In the genomic region with DNA sequence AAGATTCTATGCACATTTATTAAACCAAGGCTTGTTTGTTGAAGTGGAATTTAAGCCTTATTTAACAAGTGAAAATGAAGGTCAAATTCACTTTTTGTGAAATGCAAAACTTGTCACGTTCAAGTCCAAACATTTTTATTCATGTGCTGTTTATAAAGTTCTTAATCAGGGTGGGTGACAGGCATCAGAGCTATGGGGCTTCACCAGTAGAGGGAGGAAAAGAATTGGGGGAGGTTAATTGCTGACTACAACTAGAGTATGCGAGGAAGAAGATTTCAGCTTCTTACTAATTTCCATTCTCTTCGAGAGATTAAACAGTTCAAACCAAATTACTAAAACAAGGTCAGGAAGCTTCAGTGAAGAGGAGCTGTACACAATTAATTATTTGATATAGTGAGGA, we compare ENCODE assay signal across 10 cellular contexts. TPM values are rescaled to one million over a fixed set of nuclear protein-coding genes. Genes with fewer than 3 reads are reported as not detected.
DNase-seq lines count a peak whose midpoint lies in the region; ATAC-seq and TF ChIP-seq lines count a peak whose summit lies in the region.
"Had no signal": no experiment of that assay in that cellular context is flagged by ENCODE, and none has a peak within 500 bp of the region (broad histone marks: within the 10 kb centered on the region; RNA-seq: fewer than 3 reads in every experiment).

No MANE protein-coding gene starts in this region.

- peaks cover 5% of the 10 kb centered on the region for H3K4me1 Mint-ChIP-seq in progenitor cell of endocrine pancreas (ENCODE audit: low read depth)

- TF ChIP-seq POLR2A in esophagus muscularis mucosa (IDR thresholded peaks at IDR 0.05; ENCODE audit: low read depth), result no peak

- no peaks in the 10 kb centered on the region for H3K9me3 ChIP-seq in Panc1 (ENCODE audit: control insufficient read depth, insufficient read depth, low read depth, low read length)
- H3K9me3 ChIP-seq in esophagus muscularis mucosa, result no peaks in the 10 kb centered on the region

- TF ChIP-seq CTCF in Panc1 (IDR thresholded peaks at IDR 0.05), result no peak
- peak; percentile 26 to 48 (median 38) for TF ChIP-seq CTCF in esophagus muscularis mucosa (IDR thresholded peaks at IDR 0.05)
- TF ChIP-seq CTCF in progenitor cell of endocrine pancreas (IDR thresholded peaks at IDR 0.05; ENCODE audit: unreplicated experiment), result peak; percentile 12

- DNase-seq in GM03348 (ENCODE audit: low spot score) (peak; percentile 46), Panc1 (ENCODE audit: low read depth, low spot score) (no peak), esophagus muscularis mucosa (ENCODE audit: extremely low spot score) (no peak), progenitor cell of endocrine pancreas (ENCODE audit: low spot score, unreplicated experiment) (no peak), NCI-H146 (lab: John Stamatoyannopoulos, UW) (no peak), kidney glomerular epithelial cell (lab: John Stamatoyannopoulos, UW) (no peak), posterior vena cava (ENCODE audit: low spot score) (no peak)
- DNase-seq: immature natural killer cell, NCI-H446 treated with DMSO at 0.1 percent for 48 hours had no signal

- H3K36me3 ChIP-seq in Panc1 (ENCODE audit: control insufficient read depth, insufficient read depth, low read length) (no peaks in the 10 kb centered on the region), esophagus muscularis mucosa (no peaks in the 10 kb centered on the region)

- peaks cover 17% of the 10 kb centered on the region for H3K4me1 ChIP-seq in Panc1 (ENCODE audit: control insufficient read depth, insufficient read depth, low read length)
- H3K4me1 ChIP-seq in esophagus muscularis mucosa, result peaks cover 12 to 25% (median 19%) of the 10 kb centered on the region in 4 donors

- no peak overlapping the region for H3K27ac Mint-ChIP-seq in progenitor cell of endocrine pancreas
- H3K27ac Mint-ChIP-seq: immature natural killer cell had no signal

- H3K4me3 Mint-ChIP-seq in progenitor cell of endocrine pancreas (ENCODE audit: low read depth), result no peak overlapping the region
- H3K4me3 Mint-ChIP-seq: immature natural killer cell had no signal

- H3K4me3 ChIP-seq in Panc1 (ENCODE audit: low read depth in 2 of 2, low read length in 2 of 2), result no peak overlapping the region
- no peak overlapping the region for H3K4me3 ChIP-seq in esophagus muscularis mucosa

- H3K36me3 Mint-ChIP-seq in progenitor cell of endocrine pancreas (ENCODE audit: insufficient read depth), result peaks cover 7% of the 10 kb centered on the region
- H3K36me3 Mint-ChIP-seq: immature natural killer cell had no signal

- H3K27ac ChIP-seq in Panc1 (ENCODE audit: low read length) (peak overlapping the region; percentile 46), esophagus muscularis mucosa (replicated peaks in 1 of 4) (peak overlapping the region; percentile 58 to 66 (median 62))

- 31% methylated on average over 3 of the region's 3 CpGs for WGBS in esophagus muscularis mucosa

- no peaks in the 10 kb centered on the region for H3K27me3 ChIP-seq in Panc1 (ENCODE audit: control insufficient read depth, insufficient read depth, low read length)
- no peaks in the 10 kb centered on the region for H3K27me3 ChIP-seq in esophagus muscularis mucosa

- ATAC-seq in Panc1 (no peak), GM21526 (IDR thresholded peaks at IDR 0.05; ENCODE audit: low FRiP score, unreplicated experiment) (no peak)

- BruUV-seq in Panc1 (replicated peaks; lab: Mats Ljungman, UMichigan), result no TSS peak

- no peaks in the 10 kb centered on the region for H3K27me3 Mint-ChIP-seq in progenitor cell of endocrine pancreas

- H3K9me3 Mint-ChIP-seq in progenitor cell of endocrine pancreas (ENCODE audit: low read depth), result peaks cover 6% of the 10 kb centered on the region
- H3K9me3 Mint-ChIP-seq: immature natural killer cell had no signal

- no peak for TF ChIP-seq EP300 in esophagus muscularis mucosa (IDR thresholded peaks at IDR 0.05)

- in situ Hi-C loops in Panc1 (cut with HindIII; ENCODE audit: low pct_unique_long_range_greater_than_20kb, low sequenced_read_pairs), result no loop called here

- POLR2A ChIA-PET in Panc1 (lab: Charles Lee), result interaction anchor here (0.7 to 1.1 kb wide), 2 partner anchors 9 to 15 kb away, joined by 10 to 16 read pairs; partner anchors contain the start of gene MOK

- intact Hi-C loops in Panc1 (cut with micrococcal nuclease; ENCODE audit: unreplicated experiment) (no loop called here), esophagus muscularis mucosa (cut with DNase I) (no loop called here), posterior vena cava (cut with DNase I) (no loop called here)

- CTCF ChIA-PET in Panc1 (lab: Charles Lee), result no interaction called here

RNA-seq across cellular contexts. Expression of gene MOK, which starts 9.7 kb away (rescaled TPM):
- total RNA-seq in Panc1 (2021; ENCODE audit: unreplicated experiment), result 9.8 TPM
- 6.9 TPM for polyA plus RNA-seq in Panc1 (2012; ENCODE audit: insufficient read length)
- 10 to 100 TPM in 3 of 4 donors, 1 to 10 TPM in 1; 9.6 to 18.3 (median 10.7) TPM for total RNA-seq in esophagus muscularis mucosa
- total RNA-seq in progenitor cell of endocrine pancreas, result 34.8 and 38.7 TPM in 2 replicates
- 10 to 100 TPM in 1 of 2 donors, 1 to 10 TPM in 1; 8.4 to 10.0 TPM for total RNA-seq in posterior vena cava

RNA-seq across cellular contexts. Expression of gene ZNF839, which starts 24.2 kb away (rescaled TPM):
- 10.8 TPM for total RNA-seq in Panc1 (2021; ENCODE audit: unreplicated experiment)
- 7.2 TPM for polyA plus RNA-seq in Panc1 (2012; ENCODE audit: insufficient read length)
- 10 to 100 TPM in 2 of 4 donors, 1 to 10 TPM in 2; 7.6 to 12.5 (median 9.5) TPM for total RNA-seq in esophagus muscularis mucosa
- 14.9 and 16.5 TPM in 2 replicates for total RNA-seq in progenitor cell of endocrine pancreas
- 1 to 10 TPM; 5.0 to 6.6 TPM for total RNA-seq in posterior vena cava
